18 cellular contexts compared by ENCODE assay signal in the genomic region with DNA sequence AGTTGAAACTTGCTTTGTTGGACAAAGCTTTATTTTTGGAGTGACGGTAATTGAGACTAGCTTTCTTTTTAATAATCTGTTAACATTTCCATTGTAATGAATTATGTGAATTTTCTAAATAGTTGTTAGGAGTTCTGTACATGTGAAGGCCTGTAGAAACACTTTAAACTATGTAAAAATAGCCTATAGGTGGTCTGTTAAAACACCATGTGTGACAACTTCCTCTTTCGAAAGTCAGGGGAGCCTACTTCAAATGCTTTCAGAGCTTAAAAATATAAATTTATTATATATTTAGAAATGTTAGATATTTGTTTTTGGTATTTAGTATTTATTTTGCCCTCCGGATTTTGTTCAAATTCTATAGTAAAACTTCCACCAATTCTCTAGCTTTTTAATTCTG. TPM values are rescaled to one million over a fixed set of nuclear protein-coding genes. Genes with fewer than 3 reads are reported as not detected.
DNase-seq lines count a peak whose midpoint lies in the region; ATAC-seq and TF ChIP-seq lines count a peak whose summit lies in the region.
"Had no signal": no experiment of that assay in that cellular context is flagged by ENCODE, and none has a peak within 500 bp of the region (broad histone marks: within the 10 kb centered on the region; RNA-seq: fewer than 3 reads in every experiment).

No MANE protein-coding gene starts in this region.

- peaks cover 54% of the 10 kb centered on the region for H3K4me1 Mint-ChIP-seq in CD8-positive, alpha-beta T cell (ENCODE audit: low read depth)

- no peak for TF ChIP-seq POLR2A in NB4 (IDR thresholded peaks at IDR 0.05; ENCODE audit: extremely low read depth, insufficient read length)
- no peak for TF ChIP-seq POLR2A in vagina (IDR thresholded peaks at IDR 0.05)

- no peak for ATAC-seq in CD8-positive, alpha-beta T cell
- ATAC-seq in GM19351 (IDR thresholded peaks at IDR 0.05; ENCODE audit: unreplicated experiment), result peak; percentile 58
- ATAC-seq in HG02884 (IDR thresholded peaks at IDR 0.05; ENCODE audit: unreplicated experiment), result peak; percentile 64
- no peak for ATAC-seq in HG02642 (IDR thresholded peaks at IDR 0.05; ENCODE audit: poor library complexity, unreplicated experiment)
- ATAC-seq: left lung, sciatic nerve had no signal

- no peak for TF ChIP-seq CTCF in CD8-positive, alpha-beta T cell (IDR thresholded peaks at IDR 0.05)
- TF ChIP-seq CTCF in NB4 (IDR thresholded peaks at IDR 0.05; ENCODE audit: low read depth, low read length) (no peak), vagina (IDR thresholded peaks at IDR 0.05) (no peak)

- H3K27ac ChIP-seq in CD8-positive, alpha-beta T cell (ENCODE audit: low read depth, low read length), result no peak overlapping the region
- no peak overlapping the region for H3K27ac ChIP-seq in vagina
- H3K27ac ChIP-seq: breast epithelium, left lung, uterus had no signal

- no peak for DNase-seq in CD8-positive, alpha-beta T cell
- DNase-seq in NB4 (ENCODE audit: low read depth), result peak; percentile 30
- no peak for DNase-seq in activated naive CD4-positive, alpha-beta T cell (lab: John Stamatoyannopoulos, UW)
- no peak for DNase-seq in SKM-1 treated with dmso at 0.1 percent for 144 hours (lab: John Stamatoyannopoulos, UW; ENCODE audit: unreplicated experiment)
- no peak for DNase-seq in vagina (ENCODE audit: extremely low spot score in 2 of 2)
- DNase-seq: activated CD4-positive, CD25-positive, alpha-beta regulatory T cell; DMS53; left lung; NCI-H1694; Right ventricle myocardium superior; uterus had no signal

- H3K36me3 Mint-ChIP-seq in CD8-positive, alpha-beta T cell, result no peaks in the 10 kb centered on the region

- POLR2A ChIA-PET in CD8-positive, alpha-beta T cell (lab: Charles Lee), result interaction anchor here (1.0 to 1.4 kb wide), 4 partner anchors 12 to 31 kb away, joined by 3 to 4 read pairs (median 4); a partner anchor contains a TSS

- H3K27me3 ChIP-seq in CD8-positive, alpha-beta T cell (ENCODE audit: insufficient read depth, low read length), result no peaks in the 10 kb centered on the region
- H3K27me3 ChIP-seq in vagina, result no peaks in the 10 kb centered on the region
- H3K27me3 ChIP-seq: breast epithelium, left lung, uterus had no signal

- no peaks in the 10 kb centered on the region for H3K36me3 ChIP-seq in CD8-positive, alpha-beta T cell (ENCODE audit: insufficient read depth, low read length)
- H3K36me3 ChIP-seq in vagina, result no peaks in the 10 kb centered on the region
- H3K36me3 ChIP-seq: breast epithelium, left lung, uterus had no signal

- CTCF ChIA-PET in CD8-positive, alpha-beta T cell (lab: Charles Lee), result interaction anchor here (1.1 to 1.7 kb wide), 5 partner anchors 12 to 242 kb away, joined by 3 to 6 read pairs (median 3); no protein-coding TSS in a partner anchor

- peak overlapping the region; percentile 14 for H3K27ac Mint-ChIP-seq in CD8-positive, alpha-beta T cell
- H3K27ac Mint-ChIP-seq: CD14-positive monocyte; T-helper 1 cell treated with Interleukin-12 subunit alpha and Interleukin-12 subunit beta and Interleukin-4 antibody, amounts not matched to agents 30 μg/mL and 1 μg/mL, for 36 hours had no signal

- H3K4me3 ChIP-seq in CD8-positive, alpha-beta T cell (ENCODE audit: low read depth, low read length), result no peak overlapping the region
- H3K4me3 ChIP-seq in NB4 (ENCODE audit: low read depth, low read length) (no peak overlapping the region), vagina (no peak overlapping the region)
- H3K4me3 ChIP-seq: breast epithelium, left lung, uterus had no signal

- no peaks in the 10 kb centered on the region for H3K9me3 ChIP-seq in CD8-positive, alpha-beta T cell (ENCODE audit: low read length)
- H3K9me3 ChIP-seq in vagina, result no peaks in the 10 kb centered on the region
- H3K9me3 ChIP-seq: breast epithelium, left lung, uterus had no signal

- H3K9me3 Mint-ChIP-seq in CD8-positive, alpha-beta T cell, result no peaks in the 10 kb centered on the region
- H3K9me3 Mint-ChIP-seq: CD14-positive monocyte; T-helper 1 cell treated with Interleukin-12 subunit alpha and Interleukin-12 subunit beta and Interleukin-4 antibody, amounts not matched to agents 30 μg/mL and 1 μg/mL, for 36 hours had no signal

- no peak overlapping the region for H3K4me3 Mint-ChIP-seq in CD8-positive, alpha-beta T cell
- H3K4me3 Mint-ChIP-seq: CD14-positive monocyte; T-helper 1 cell treated with Interleukin-12 subunit alpha and Interleukin-12 subunit beta and Interleukin-4 antibody, amounts not matched to agents 30 μg/mL and 1 μg/mL, for 36 hours had no signal

- H3K27me3 Mint-ChIP-seq in CD8-positive, alpha-beta T cell (ENCODE audit: low read depth), result no peaks in the 10 kb centered on the region

- H3K4me1 ChIP-seq in CD8-positive, alpha-beta T cell (ENCODE audit: insufficient read depth, low read length), result peaks cover 43% of the 10 kb centered on the region
- H3K4me1 ChIP-seq in vagina, result no peaks in the 10 kb centered on the region
- H3K4me1 ChIP-seq: breast epithelium, left lung, uterus had no signal

- intact Hi-C loops in CD8-positive, alpha-beta T cell (cut with DNase I, micrococcal nuclease), result no loop called here
- intact Hi-C loops in vagina (cut with DNase I), result no loop called here

RNA-seq across cellular contexts. Expression of a gene that starts 28.7 kb away (rescaled TPM):
- total RNA-seq in CD8-positive, alpha-beta T cell, result 1 to 10 TPM; 1.5 to 2.3 TPM
- 1.5 TPM for total RNA-seq in vagina

RNA-seq across cellular contexts. Expression of a gene that starts 30.0 kb away (rescaled TPM):
- total RNA-seq in CD8-positive, alpha-beta T cell, result 10 to 100 TPM; 23.9 to 27.8 TPM
- total RNA-seq in vagina, result 79.3 TPM

Comparison
In these comparisons a context has a peak if more than half of its experiments do, and no peak if none do; other contexts are left out.
1. ATAC-seq: peak in GM19351 (single experiment) and HG02884 (single experiment); none in CD8-positive, alpha-beta T cell (single experiment) and HG02642 (single experiment).